In the genomic region with DNA sequence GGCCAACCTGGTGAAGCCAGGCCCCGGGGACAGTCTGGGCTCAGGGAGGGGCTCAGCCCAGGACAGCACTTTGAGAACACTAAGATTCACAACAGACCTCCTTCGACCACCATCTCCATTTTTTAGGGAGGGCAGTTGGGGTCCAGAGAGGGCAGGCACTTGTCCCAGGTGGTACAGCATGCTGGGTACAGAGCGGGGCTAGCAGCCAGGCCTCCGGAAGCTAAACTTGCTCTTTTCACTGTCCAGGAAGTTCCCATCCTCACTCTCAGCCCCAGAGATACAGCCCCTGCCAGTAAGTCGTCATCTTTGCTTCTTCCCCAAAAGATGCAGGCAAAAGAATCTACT, we compare ENCODE assay signal across 12 cellular contexts. TPM values are rescaled to one million over a fixed set of nuclear protein-coding genes. Genes with fewer than 3 reads are reported as not detected.
DNase-seq lines count a peak whose midpoint lies in the region; ATAC-seq and TF ChIP-seq lines count a peak whose summit lies in the region.
"Had no signal": no experiment of that assay in that cellular context is flagged by ENCODE, and none has a peak within 500 bp of the region (broad histone marks: within the 10 kb centered on the region; RNA-seq: fewer than 3 reads in every experiment).

No MANE protein-coding gene starts in this region.

- peak overlapping the region; percentile 74 for H3K14ac ChIP-seq in H9 (ENCODE audit: insufficient read depth, low read length)
- no peak overlapping the region for H3K14ac ChIP-seq in mesenchymal stem cell (ENCODE audit: low read length in 2 of 2)

- no peaks in the 10 kb centered on the region for H3K27me3 ChIP-seq in H9 (ENCODE audit: insufficient read depth, low read length)
- H3K27me3 ChIP-seq in duodenal mucosa (ENCODE audit: control insufficient read depth in 1 of 2, insufficient read depth in 2 of 2, low read length in 2 of 2) = peaks cover 13 to 14% of the 10 kb centered on the region in 2 donors
- peaks cover 0 to 17% of the 10 kb centered on the region in 2 experiments for H3K27me3 ChIP-seq in mesenchymal stem cell (ENCODE audit: control insufficient read depth in 1 of 2, insufficient read depth in 1 of 2, low read length in 2 of 2)
- H3K27me3 ChIP-seq in smooth muscle cell (ENCODE audit: low read depth) = no peaks in the 10 kb centered on the region

- H4K20me1 ChIP-seq in H9 (ENCODE audit: control insufficient read depth, insufficient read depth, insufficient read length) (no peaks in the 10 kb centered on the region), smooth muscle cell (ENCODE audit: low read depth) (no peaks in the 10 kb centered on the region)
- H4K20me1 ChIP-seq: BLaER1 had no signal

- H3K23ac ChIP-seq in H9 (ENCODE audit: insufficient read length, low read depth, low read length) (no peak overlapping the region), mesenchymal stem cell (ENCODE audit: low read length in 2 of 2) (no peak overlapping the region)

- no peak overlapping the region for H3K56ac ChIP-seq in H9 (ENCODE audit: insufficient read length, low read depth, low read length)

- no peaks in the 10 kb centered on the region for H3K9me3 ChIP-seq in H9 (ENCODE audit: control insufficient read depth, low read depth, low read length)
- H3K9me3 ChIP-seq in duodenal mucosa (ENCODE audit: control insufficient read depth in 1 of 2, low read length in 2 of 2) = no peaks in the 10 kb centered on the region
- no peaks in the 10 kb centered on the region for H3K9me3 ChIP-seq in mesenchymal stem cell (ENCODE audit: control insufficient read depth, low read length)
- no peaks in the 10 kb centered on the region for H3K9me3 ChIP-seq in smooth muscle cell (replicated peaks; ENCODE audit: low read depth)
- H3K9me3 ChIP-seq in T-helper 17 cell (ENCODE audit: control insufficient read depth, low read length, poor library complexity, severe bottlenecking) = no peaks in the 10 kb centered on the region
- H3K9me3 ChIP-seq: BLaER1 had no signal

- no peak overlapping the region for H2BK20ac ChIP-seq in H9 (ENCODE audit: low read depth, low read length, poor library complexity, severe bottlenecking)

- H3K4me1 Mint-ChIP-seq in H9 (peaks cover 28 to 42% of the 10 kb centered on the region in 2 experiments), T-helper 17 cell (peaks cover 2% of the 10 kb centered on the region)
- peaks cover 6% of the 10 kb centered on the region for H3K4me1 Mint-ChIP-seq in stimulated activated memory B cell treated with anti-CD40 and anti-IgM and Interleukin-4, amounts not matched to agents 10 μg/mL and 1 μg/mL and 100 μg/mL, for 72 hours

- no CpG with 5 or more reads among the region's 5 CpGs for WGBS in H9 (ENCODE audit: extremely low coverage, insufficient read length, low lambda C conversion rate)
- WGBS in mesenchymal stem cell = 59% methylated on average over 4 of the region's 5 CpGs
- 74% methylated on average over 5 of the region's 5 CpGs for WGBS in smooth muscle cell (ENCODE audit: low lambda C conversion rate)

- H3K27me3 Mint-ChIP-seq in H9 (ENCODE audit: low read depth) (peaks cover 14% of the 10 kb centered on the region), T-helper 17 cell (peaks cover 43% of the 10 kb centered on the region)
- peaks cover 26% of the 10 kb centered on the region for H3K27me3 Mint-ChIP-seq in stimulated activated memory B cell treated with anti-CD40 and anti-IgM and Interleukin-4, amounts not matched to agents 10 μg/mL and 1 μg/mL and 100 μg/mL, for 72 hours

- H3K79me1 ChIP-seq in H9 (ENCODE audit: insufficient read depth, low read depth, low read length, poor library complexity, severe bottlenecking) (no peaks in the 10 kb centered on the region), mesenchymal stem cell (replicated peaks; ENCODE audit: low read length, poor library complexity, severe bottlenecking) (no peaks in the 10 kb centered on the region)

- H3T11ph ChIP-seq in H9 (ENCODE audit: low read length) = no peak overlapping the region

- H3K4ac ChIP-seq in H9 (ENCODE audit: low read depth, low read length) (no peak overlapping the region), mesenchymal stem cell (ENCODE audit: low read depth in 1 of 2, low read length in 2 of 2) (no peak overlapping the region)

- H3K36me3 ChIP-seq in duodenal mucosa (ENCODE audit: control insufficient read depth in 1 of 2, insufficient read depth in 2 of 2, low read length in 2 of 2) (no peaks in the 10 kb centered on the region), mesenchymal stem cell (ENCODE audit: control insufficient read depth in 1 of 2, insufficient read depth in 2 of 2, low read depth in 1 of 2, low read length in 2 of 2) (no peaks in the 10 kb centered on the region), smooth muscle cell (ENCODE audit: low read depth) (no peaks in the 10 kb centered on the region)
- H3K36me3 ChIP-seq: BLaER1 had no signal

- no peak overlapping the region for H2AK5ac ChIP-seq in H9 (ENCODE audit: insufficient read length, low read length)
- no peak overlapping the region for H2AK5ac ChIP-seq in mesenchymal stem cell (ENCODE audit: low read length, severe bottlenecking)

- DNase-seq in H9 (no peak), mesenchymal stem cell (no peak), smooth muscle cell (lab: John Stamatoyannopoulos, UW; ENCODE audit: unreplicated experiment) (no peak), T-helper 17 cell (no peak), OCI-M2 (lab: John Stamatoyannopoulos, UW; ENCODE audit: unreplicated experiment) (no peak)
- DNase-seq: central memory CD4-positive, alpha-beta T cell; EL; NK-92 treated with Interleukin-12 subunit alpha and Interleukin-12 subunit beta, amount 100 ng/mL, for 24 hours had no signal

- H2BK12ac ChIP-seq in H9 (ENCODE audit: insufficient read length, low read depth, low read length) = no peak overlapping the region
- peak overlapping the region in 1 of 2 experiments; percentile 59 for H2BK12ac ChIP-seq in mesenchymal stem cell (ENCODE audit: low read length in 2 of 2)

- H3K4me3 Mint-ChIP-seq in H9 (no peak overlapping the region), T-helper 17 cell (no peak overlapping the region)
- H3K4me3 Mint-ChIP-seq in stimulated activated memory B cell treated with anti-CD40 and anti-IgM and Interleukin-4, amounts not matched to agents 10 μg/mL and 1 μg/mL and 100 μg/mL, for 72 hours = no peak overlapping the region

- H2BK15ac ChIP-seq in H9 (ENCODE audit: low read depth, low read length) (no peak overlapping the region), mesenchymal stem cell (ENCODE audit: low read depth, poor library complexity, severe bottlenecking) (peak overlapping the region; percentile 2)

- peaks cover 10% of the 10 kb centered on the region for H3F3A ChIP-seq in smooth muscle cell (ENCODE audit: low read depth)

- H2BK120ac ChIP-seq in H9 (ENCODE audit: low read depth, low read length, poor library complexity, severe bottlenecking) (no peak overlapping the region), mesenchymal stem cell (ENCODE audit: low read depth, low read length) (no peak overlapping the region)

- H3K27ac ChIP-seq in H9 (ENCODE audit: insufficient read length, low read depth, low read length) (no peak overlapping the region), duodenal mucosa (ENCODE audit: low read depth, low read length) (peak overlapping the region; percentile 30), mesenchymal stem cell (ENCODE audit: low read length, poor library complexity, severe bottlenecking) (peak overlapping the region; percentile 14), smooth muscle cell (ENCODE audit: low read depth) (peak overlapping the region; percentile 89)
- H3K27ac ChIP-seq: BLaER1 had no signal

- no peak overlapping the region for H4K91ac ChIP-seq in H9 (ENCODE audit: insufficient read length, low read depth, low read length)
- H4K91ac ChIP-seq in mesenchymal stem cell (ENCODE audit: low read length) = peak overlapping the region; percentile 46

- no peak overlapping the region for H4K8ac ChIP-seq in H9 (replicated peaks; ENCODE audit: insufficient read length, low read depth, low read length)
- H4K8ac ChIP-seq in mesenchymal stem cell (ENCODE audit: low read length) = peak overlapping the region; percentile 52

- H3K36me3 Mint-ChIP-seq in H9 (ENCODE audit: insufficient read depth in 1 of 3, low read depth in 3 of 3) (no peaks in the 10 kb centered on the region), T-helper 17 cell (ENCODE audit: low read depth) (peaks cover 4% of the 10 kb centered on the region)
- no peaks in the 10 kb centered on the region for H3K36me3 Mint-ChIP-seq in stimulated activated memory B cell treated with anti-CD40 and anti-IgM and Interleukin-4, amounts not matched to agents 10 μg/mL and 1 μg/mL and 100 μg/mL, for 72 hours

- TF ChIP-seq CTCF in H9 (conservative IDR thresholded peaks at IDR 0.05) (no peak), smooth muscle cell (IDR thresholded peaks at IDR 0.05; ENCODE audit: borderline replicate concordance, insufficient read depth, poor library complexity, severe bottlenecking) (no peak)

- ATAC-seq in GM18502 (IDR thresholded peaks at IDR 0.05; ENCODE audit: poor library complexity, unreplicated experiment) (no peak), T-helper 17 cell (no peak)
- no peak for ATAC-seq in stimulated activated memory B cell treated with anti-CD40 and anti-IgM and Interleukin-4, amounts not matched to agents 10 μg/mL and 1 μg/mL and 100 μg/mL, for 72 hours

- H3K9ac ChIP-seq in H9 (ENCODE audit: extremely low read depth, insufficient read length, low read length) (no peak overlapping the region), duodenal mucosa (ENCODE audit: low read depth in 1 of 2, low read length in 2 of 2) (no peak overlapping the region), mesenchymal stem cell (ENCODE audit: low read length) (peak overlapping the region; percentile 82), smooth muscle cell (ENCODE audit: low read depth) (no peak overlapping the region)
- H3K9ac ChIP-seq: BLaER1 had no signal

- H3K4me1 ChIP-seq in H9 (ENCODE audit: insufficient read depth, low read length) (peaks cover 7% of the 10 kb centered on the region; the same call in 1 of the 2 replicates), duodenal mucosa (ENCODE audit: control insufficient read depth in 1 of 2, insufficient read depth in 2 of 2, low read length in 2 of 2) (peaks cover 9 to 18% of the 10 kb centered on the region in 2 donors), mesenchymal stem cell (ENCODE audit: control insufficient read depth, insufficient read depth, low read depth, low read length) (peaks cover 28% of the 10 kb centered on the region), smooth muscle cell (ENCODE audit: low read depth) (peaks cover 12% of the 10 kb centered on the region)

- H3K23me2 ChIP-seq in H9 (ENCODE audit: insufficient read length, low read depth, low read length, poor library complexity, severe bottlenecking) = no peaks in the 10 kb centered on the region

- H3K9me3 Mint-ChIP-seq in H9 = no peaks in the 10 kb centered on the region; a peak in 2 of 5 replicates
- no peaks in the 10 kb centered on the region for H3K9me3 Mint-ChIP-seq in stimulated activated memory B cell treated with anti-CD40 and anti-IgM and Interleukin-4, amounts not matched to agents 10 μg/mL and 1 μg/mL and 100 μg/mL, for 72 hours

- H3K18ac ChIP-seq in H9 (ENCODE audit: insufficient read length, low read depth, low read length) (peak overlapping the region; percentile 19), mesenchymal stem cell (ENCODE audit: low read depth in 1 of 2, low read length in 2 of 2) (peak overlapping the region in 1 of 2 experiments; percentile 37)

- H4K5ac ChIP-seq in H9 (ENCODE audit: insufficient read length, low read depth, low read length) = peak overlapping the region; percentile 61

- H3K79me2 ChIP-seq in H9 (ENCODE audit: insufficient read depth, low read length) = no peaks in the 10 kb centered on the region
- H3K79me2 ChIP-seq in smooth muscle cell (ENCODE audit: low read depth) = no peaks in the 10 kb centered on the region

- H2AFZ ChIP-seq in H9 (ENCODE audit: low read length) (no peak overlapping the region), mesenchymal stem cell (ENCODE audit: low read depth, low read length) (no peak overlapping the region), smooth muscle cell (ENCODE audit: low read depth) (no peak overlapping the region)

- no peak overlapping the region for H2BK5ac ChIP-seq in H9 (ENCODE audit: insufficient read length, low read length)
- H2BK5ac ChIP-seq in mesenchymal stem cell (ENCODE audit: low read depth, low read length, poor library complexity, severe bottlenecking) = no peak overlapping the region

- no peak overlapping the region for H3K4me3 ChIP-seq in duodenal mucosa (ENCODE audit: low read depth in 1 of 2, low read length in 2 of 2)
- no peak overlapping the region for H3K4me3 ChIP-seq in mesenchymal stem cell (ENCODE audit: insufficient read depth in 1 of 2, low read depth in 1 of 2, low read length in 2 of 2)
- H3K4me3 ChIP-seq in smooth muscle cell = no peak overlapping the region
- H3K4me3 ChIP-seq: BLaER1 had no signal

- H3K27ac Mint-ChIP-seq in H9 (peak overlapping the region in 2 of 3 experiments; percentile 82 to 87; a peak in 3 of 7 replicates), T-helper 17 cell (no peak overlapping the region)
- no peak overlapping the region for H3K27ac Mint-ChIP-seq in stimulated activated memory B cell treated with anti-CD40 and anti-IgM and Interleukin-4, amounts not matched to agents 10 μg/mL and 1 μg/mL and 100 μg/mL, for 72 hours

- H3K4me2 ChIP-seq in H9 (ENCODE audit: insufficient read depth, insufficient read length, low read length) (no peak overlapping the region), mesenchymal stem cell (ENCODE audit: low read length, poor library complexity, severe bottlenecking) (no peak overlapping the region), smooth muscle cell (peak overlapping the region; percentile 76)

RNA-seq across cellular contexts. Expression of a gene that starts 6.6 kb away (rescaled TPM):
- total RNA-seq in H9 (2021) (1.8 and 2.4 TPM in 2 replicates), smooth muscle cell (4.8 and 4.9 TPM in 2 replicates), T-helper 17 cell (not detected)
- 10.9 TPM for polyA plus RNA-seq in mesenchymal stem cell (2013, experiment 1 of 2)
- 10.4 TPM for polyA plus RNA-seq in mesenchymal stem cell (2013, experiment 2 of 2)
- polyA plus RNA-seq in smooth muscle cell = 9.8 and 11.6 TPM in 2 replicates

RNA-seq across cellular contexts. Expression of a gene that starts 26.2 kb away (rescaled TPM):
- 0.18 and 0.24 TPM in 2 replicates for total RNA-seq in H9 (2021)
- 2.9 TPM for polyA plus RNA-seq in mesenchymal stem cell (2013, experiment 1 of 2)
- 2.6 TPM for polyA plus RNA-seq in mesenchymal stem cell (2013, experiment 2 of 2)
- 2.4 and 2.6 TPM in 2 replicates for total RNA-seq in smooth muscle cell
- 1.6 and 2.8 TPM in 2 replicates for polyA plus RNA-seq in smooth muscle cell
- under 1 TPM; 0.26 to 0.35 TPM for total RNA-seq in T-helper 17 cell

RNA-seq across cellular contexts. Expression of a gene that starts 32.6 kb away (rescaled TPM):
- total RNA-seq in H9 (2021) (34.9 and 36.7 TPM in 2 replicates), smooth muscle cell (6.7 and 8.9 TPM in 2 replicates), T-helper 17 cell (10 to 100 TPM in 1 of 2 donors, 1 to 10 TPM in 1; 8.5 to 14.5 TPM)
- 65.4 TPM for polyA plus RNA-seq in mesenchymal stem cell (2013, experiment 1 of 2)
- polyA plus RNA-seq in mesenchymal stem cell (2013, experiment 2 of 2) = 66.5 TPM
- 13.8 and 28.9 TPM in 2 replicates for polyA plus RNA-seq in smooth muscle cell

RNA-seq across cellular contexts. Expression of a gene that starts 43.4 kb away (rescaled TPM):
- total RNA-seq in H9 (2021) (1,505 and 1,558 TPM in 2 replicates), smooth muscle cell (903 and 1,173 TPM in 2 replicates), T-helper 17 cell (1,000 to 10,000 TPM; 1,744 to 2,260 TPM)
- polyA plus RNA-seq in mesenchymal stem cell (2013, experiment 1 of 2) = 3,841 TPM
- 3,893 TPM for polyA plus RNA-seq in mesenchymal stem cell (2013, experiment 2 of 2)
- polyA plus RNA-seq in smooth muscle cell = 6,048 and 7,176 TPM in 2 replicates

Comparison
In these comparisons a context has a peak if more than half of its experiments do, and no peak if none do; other contexts are left out.
1. H3K27ac Mint-ChIP-seq: peak in H9 (2 of 3); none in stimulated activated memory B cell treated with anti-CD40 and anti-IgM and Interleukin-4, amounts not matched to agents 10 μg/mL and 1 μg/mL and 100 μg/mL, for 72 hours (single experiment) and T-helper 17 cell (single experiment).